ENCODE assay signal across 9 cellular contexts in the genomic region with DNA sequence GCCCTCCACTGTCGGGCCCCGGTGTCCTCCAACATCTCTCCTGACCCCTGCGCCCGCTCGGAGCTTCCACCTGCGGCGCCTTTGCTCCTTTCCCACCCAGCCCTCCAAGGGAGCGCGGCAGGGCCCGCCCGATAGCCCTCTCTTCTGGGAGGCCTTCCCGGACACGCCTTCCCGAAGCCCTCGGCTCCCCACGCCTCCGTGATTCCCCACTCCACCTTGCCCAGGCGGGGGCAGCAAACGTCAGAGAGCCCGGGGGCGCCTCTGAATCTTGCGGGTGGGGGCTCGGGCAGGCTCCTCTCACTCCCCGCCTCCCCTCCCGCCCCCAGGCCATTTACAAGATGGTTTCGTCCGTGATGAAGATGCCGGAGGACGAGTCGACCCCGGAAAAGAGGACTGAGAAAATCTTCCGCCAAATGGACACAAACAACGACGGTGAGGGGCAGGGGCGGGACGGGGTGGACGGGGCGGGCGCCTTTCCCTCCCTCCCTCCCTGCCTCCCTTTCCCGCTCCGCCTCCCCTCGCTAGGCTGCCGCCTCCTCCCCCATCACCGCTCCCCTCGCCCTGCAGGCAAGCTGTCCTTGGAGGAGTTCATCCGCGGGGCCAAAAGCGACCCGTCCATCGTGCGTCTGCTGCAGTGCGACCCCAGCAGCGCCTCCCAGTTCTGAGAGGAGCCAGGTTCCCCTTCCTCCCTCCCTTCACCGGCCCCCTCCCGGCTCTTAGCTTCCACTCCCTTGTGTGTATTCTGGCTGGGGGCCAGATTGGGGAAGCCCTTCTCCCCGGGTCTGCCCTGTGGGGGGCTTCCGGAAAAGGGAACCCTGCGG. TPM values are rescaled to one million over a fixed set of nuclear protein-coding genes. Genes with fewer than 3 reads are reported as not detected.
A peak's percentile ranks its signal among the peaks of the same experiment; 100 is the strongest.
DNase-seq lines count a peak whose midpoint lies in the region; ATAC-seq, FAIRE-seq and TF ChIP-seq lines count a peak whose summit lies in the region.
"Had no signal": no experiment of that assay in that cellular context is flagged by ENCODE, and none has a peak within 500 bp of the region (broad histone marks: within the 10 kb centered on the region; RNA-seq: fewer than 3 reads in every experiment).

No MANE protein-coding gene starts in this region.

- peaks cover 6% of the 10 kb centered on the region for H3K36me3 Mint-ChIP-seq in stimulated activated memory B cell treated with anti-CD40 and anti-IgM and Interleukin-4, amounts not matched to agents 10 μg/mL and 1 μg/mL and 100 μg/mL, for 72 hours

- no peak for ATAC-seq in stimulated activated memory B cell treated with anti-CD40 and anti-IgM and Interleukin-4, amounts not matched to agents 10 μg/mL and 1 μg/mL and 100 μg/mL, for 72 hours
- ATAC-seq in GM18520 (IDR thresholded peaks at IDR 0.05; ENCODE audit: unreplicated experiment): no peak
- no peak for ATAC-seq in HG03175 (IDR thresholded peaks at IDR 0.05; ENCODE audit: unreplicated experiment)
- no peak for ATAC-seq in HG02759 (IDR thresholded peaks at IDR 0.05; ENCODE audit: unreplicated experiment)

- H3K36me3 ChIP-seq in bronchial epithelial cell (ENCODE audit: control insufficient read depth, insufficient read depth, low read length): peaks cover 7% of the 10 kb centered on the region

- no peak for FAIRE-seq in bronchial epithelial cell (lab: Jason Lieb, UNC)

- peaks cover 77% of the 10 kb centered on the region for H3K27me3 Mint-ChIP-seq in stimulated activated memory B cell treated with anti-CD40 and anti-IgM and Interleukin-4, amounts not matched to agents 10 μg/mL and 1 μg/mL and 100 μg/mL, for 72 hours

- H3K27me3 ChIP-seq in bronchial epithelial cell (ENCODE audit: control insufficient read depth, insufficient read depth, low read length): peaks cover 2% of the 10 kb centered on the region

- H3K4me3 ChIP-seq in bronchial epithelial cell (ENCODE audit: low read depth, low read length): peak overlapping the region; percentile 29

- H3K9me3 Mint-ChIP-seq in stimulated activated memory B cell treated with anti-CD40 and anti-IgM and Interleukin-4, amounts not matched to agents 10 μg/mL and 1 μg/mL and 100 μg/mL, for 72 hours: no peaks in the 10 kb centered on the region

- peak overlapping the region; percentile 71 for H3K4me3 Mint-ChIP-seq in stimulated activated memory B cell treated with anti-CD40 and anti-IgM and Interleukin-4, amounts not matched to agents 10 μg/mL and 1 μg/mL and 100 μg/mL, for 72 hours

- DNase-seq in DMS53 (lab: John Stamatoyannopoulos, UW) (peak; percentile 83), NCI-H2196 treated with DMSO at 0.1 percent for 48 hours (lab: John Stamatoyannopoulos, UW; ENCODE audit: unreplicated experiment) (peak; percentile 69), bronchial epithelial cell (ENCODE audit: low read depth) (no peak), kidney tubule cell (ENCODE audit: low spot score) (peak; percentile 41)

- TF ChIP-seq CTCF in bronchial epithelial cell (IDR thresholded peaks at IDR 0.05; ENCODE audit: insufficient read depth, low read length, severe bottlenecking): peak; percentile 23

- peaks cover 20% of the 10 kb centered on the region for H3K4me1 Mint-ChIP-seq in stimulated activated memory B cell treated with anti-CD40 and anti-IgM and Interleukin-4, amounts not matched to agents 10 μg/mL and 1 μg/mL and 100 μg/mL, for 72 hours

- no peak overlapping the region for H3K27ac Mint-ChIP-seq in stimulated activated memory B cell treated with anti-CD40 and anti-IgM and Interleukin-4, amounts not matched to agents 10 μg/mL and 1 μg/mL and 100 μg/mL, for 72 hours

RNA-seq across cellular contexts. Expression of gene HPCA, which starts 7.1 kb away (rescaled TPM):
- total RNA-seq in bronchial epithelial cell: not detected in 2 replicates
- total RNA-seq: NCI-H460 had no signal

RNA-seq across cellular contexts. Expression of gene TMEM54, which starts 7.8 kb away (rescaled TPM):
- 112 and 167 TPM in 2 replicates for total RNA-seq in bronchial epithelial cell

RNA-seq across cellular contexts. Expression of gene FNDC5, which starts 22.7 kb away (rescaled TPM):
- total RNA-seq in bronchial epithelial cell: not detected in 2 replicates
